9 cellular contexts compared by ENCODE assay signal in the genomic region with DNA sequence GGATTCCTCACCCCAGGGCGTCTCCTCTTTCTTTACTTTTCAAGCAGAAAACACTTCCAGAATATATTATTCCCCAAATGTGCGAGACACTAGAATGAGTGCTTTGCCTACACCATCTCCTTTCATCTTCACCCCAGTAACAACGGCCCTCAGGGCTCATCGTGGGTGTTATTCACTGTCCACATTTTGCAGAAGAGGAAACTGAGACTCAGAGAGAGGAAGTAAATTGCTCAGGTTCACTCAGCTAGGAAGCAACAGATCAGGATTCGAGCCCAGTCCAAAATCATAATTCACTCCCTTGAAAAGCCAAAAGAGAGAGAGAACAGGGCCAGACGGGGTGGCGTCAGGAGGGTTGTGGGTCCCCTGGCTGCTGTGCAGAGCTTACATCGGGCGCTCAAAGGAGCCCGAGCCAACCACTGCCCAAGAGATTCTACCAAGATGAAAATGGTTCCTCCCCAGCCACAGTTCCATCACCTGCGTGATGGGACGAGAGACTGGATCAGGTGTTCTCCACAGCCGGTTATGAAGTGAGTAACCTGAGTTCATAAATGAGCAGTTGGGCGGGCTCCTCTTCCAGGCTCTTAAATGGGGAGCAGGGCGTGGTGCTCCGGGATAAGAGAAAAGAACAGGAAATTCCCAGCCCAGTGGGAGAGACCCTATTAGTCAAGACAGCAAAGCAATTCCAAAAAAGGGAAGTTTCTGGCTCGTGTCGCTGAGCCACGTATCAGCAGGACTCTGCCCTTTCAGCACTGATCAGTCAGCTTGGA. TPM values are rescaled to one million over a fixed set of nuclear protein-coding genes. Genes with fewer than 3 reads are reported as not detected.
A peak's percentile ranks its signal among the peaks of the same experiment; 100 is the strongest.
DNase-seq lines count a peak whose midpoint lies in the region; ATAC-seq and TF ChIP-seq lines count a peak whose summit lies in the region.
"Had no signal": no experiment of that assay in that cellular context is flagged by ENCODE, and none has a peak within 500 bp of the region (broad histone marks: within the 10 kb centered on the region; RNA-seq: fewer than 3 reads in every experiment).

No MANE protein-coding gene starts in this region.

- H3K36me3 ChIP-seq in tibial nerve = no peaks in the 10 kb centered on the region

- H3K27ac ChIP-seq in tibial nerve = peak overlapping the region in 3 of 4 donors; percentile 24 to 66 (median 65)
- H3K27ac ChIP-seq: 22Rv1 had no signal

- H3K27me3 Mint-ChIP-seq in activated B cell treated with CpG ODN at 0.5 μM for 24 hours = no peaks in the 10 kb centered on the region

- H3K4me3 Mint-ChIP-seq in activated B cell treated with CpG ODN at 0.5 μM for 24 hours = peak overlapping the region; percentile 26

- H3K4me1 ChIP-seq in tibial nerve = peaks cover 0 to 19% (median 10%) of the 10 kb centered on the region in 4 donors

- TF ChIP-seq POLR2A in tibial nerve (IDR thresholded peaks at IDR 0.05) = no peak

- intact Hi-C loops in activated B cell treated with CpG ODN at 0.5 μM for 24 hours (cut with micrococcal nuclease) (loop anchor here (5.0 kb wide), 1 partner anchor 218 kb away; no protein-coding TSS in a partner anchor), left colon (cut with DNase I, micrococcal nuclease) (no loop called here)

- no peaks in the 10 kb centered on the region for H3K36me3 Mint-ChIP-seq in activated B cell treated with CpG ODN at 0.5 μM for 24 hours (ENCODE audit: low read depth)

- H3K9me3 Mint-ChIP-seq in activated B cell treated with CpG ODN at 0.5 μM for 24 hours = no peaks in the 10 kb centered on the region

- no peak for TF ChIP-seq EP300 in tibial nerve (IDR thresholded peaks at IDR 0.05)

- POLR2A ChIA-PET in activated B cell treated with CpG ODN at 0.5 μM for 24 hours (lab: Charles Lee) = no interaction called here

- H3K27me3 ChIP-seq in tibial nerve = no peaks in the 10 kb centered on the region

- peak; percentile 6 for DNase-seq in NCI-H146 (lab: John Stamatoyannopoulos, UW)
- no peak for DNase-seq in NCI-H146 treated with DMSO at 0.1 percent for 48 hours (lab: John Stamatoyannopoulos, UW; ENCODE audit: unreplicated experiment)
- DNase-seq in activated B cell treated with CpG ODN at 0.5 μM for 24 hours = no peak
- DNase-seq in left colon = peak in 1 of 2 donors; percentile 47
- peak in 1 of 2 donors; percentile 59 for DNase-seq in tibial nerve (ENCODE audit: low spot score in 2 of 2)
- DNase-seq in NCI-H82 (lab: John Stamatoyannopoulos, UW) = no peak

- no peaks in the 10 kb centered on the region for H3K9me3 ChIP-seq in tibial nerve

- TF ChIP-seq CTCF in activated B cell treated with CpG ODN at 0.5 μM for 24 hours (IDR thresholded peaks at IDR 0.05) = no peak
- no peak for TF ChIP-seq CTCF in tibial nerve (IDR thresholded peaks at IDR 0.05)

- WGBS in tibial nerve, 2 donors = 55 to 56% methylated on average over 19 of the region's 19 CpGs

- ATAC-seq in activated B cell treated with CpG ODN at 0.5 μM for 24 hours (ENCODE audit: low read depth) (no peak), left colon (peak; percentile 25), HG03460 (IDR thresholded peaks at IDR 0.05; ENCODE audit: unreplicated experiment) (no peak), GM19463 (IDR thresholded peaks at IDR 0.05; ENCODE audit: unreplicated experiment) (no peak)

- no peak overlapping the region for H3K4me3 ChIP-seq in tibial nerve

- H3K27ac Mint-ChIP-seq in activated B cell treated with CpG ODN at 0.5 μM for 24 hours = no peak overlapping the region

- CTCF ChIA-PET in activated B cell treated with CpG ODN at 0.5 μM for 24 hours (lab: Charles Lee) = no interaction called here

- H3K4me1 Mint-ChIP-seq in activated B cell treated with CpG ODN at 0.5 μM for 24 hours = peaks cover 19% of the 10 kb centered on the region

RNA-seq across cellular contexts. Expression of gene FLNB, which starts 48.6 kb away (rescaled TPM):
- total RNA-seq in activated B cell treated with CpG ODN at 0.5 μM for 24 hours = 13.4 and 16.7 TPM in 2 replicates
- 100 to 1,000 TPM; 410 to 585 TPM for total RNA-seq in left colon
- 100 to 1,000 TPM; 265 to 345 (median 277) TPM for total RNA-seq in tibial nerve

Comparison
In these comparisons a context has a peak if more than half of its experiments do, and no peak if none do; other contexts are left out.
1. RNA of gene FLNB, which starts 48.6 kb away (total RNA-seq): 410 to 585 TPM in left colon and 265 to 345 TPM in tibial nerve; 13.4 to 16.7 TPM in activated B cell treated with CpG ODN at 0.5 μM for 24 hours; every median in the first group is over 10 times any median in the second.